Comparison of ENCODE assay signal across 7 cellular contexts in the genomic region with DNA sequence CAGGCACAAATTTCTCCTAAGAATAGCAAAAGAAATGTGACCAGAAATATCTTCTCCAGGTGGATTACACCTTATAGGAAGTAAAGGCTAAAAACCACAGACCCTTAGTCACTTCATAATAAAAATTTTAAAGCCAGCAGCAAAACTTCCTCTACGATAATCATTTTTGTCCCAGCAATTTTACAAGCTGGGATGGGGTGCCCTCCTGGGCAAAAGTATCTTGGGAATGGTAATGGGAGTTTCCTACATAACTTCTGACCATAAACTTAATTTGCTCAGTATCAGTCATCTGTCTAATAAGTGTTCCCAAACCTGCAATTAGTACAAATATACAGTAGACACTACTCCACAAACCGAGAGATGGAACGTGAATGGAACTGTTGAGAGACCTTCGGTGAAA. TPM values are rescaled to one million over a fixed set of nuclear protein-coding genes. Genes with fewer than 3 reads are reported as not detected.
DNase-seq lines count a peak whose midpoint lies in the region; ATAC-seq, FAIRE-seq and TF ChIP-seq lines count a peak whose summit lies in the region.

No MANE protein-coding gene starts in this region.

- H2AFZ ChIP-seq in keratinocyte (ENCODE audit: control insufficient read depth, low read length) = no peak overlapping the region

- no peaks in the 10 kb centered on the region for H3K9me3 Mint-ChIP-seq in activated naive CD4-positive, alpha-beta T cell treated with anti-CD3 and anti-CD28 coated beads, Interleukin-2, amount 50 U/mL, for 72 hours

- peak overlapping the region; percentile 83 to 87 for H3K27ac Mint-ChIP-seq in activated naive CD4-positive, alpha-beta T cell treated with anti-CD3 and anti-CD28 coated beads, Interleukin-2, amount 50 U/mL, for 72 hours

- no peak for FAIRE-seq in keratinocyte (lab: Jason Lieb, UNC)

- H3K4me1 ChIP-seq in HUES6 (ENCODE audit: control insufficient read depth, insufficient read depth, low read length) = peaks cover 17% of the 10 kb centered on the region
- peaks cover 45% of the 10 kb centered on the region for H3K4me1 ChIP-seq in keratinocyte (ENCODE audit: control insufficient read depth, extremely low read depth, insufficient read depth, low read length)

- dilution Hi-C loops in keratinocyte (cut with MboI; ENCODE audit: extremely low pct_ligation_motif_present, low sequenced_read_pairs) = no loop called here

- H3K27ac ChIP-seq in HUES6 (ENCODE audit: low read depth, low read length) (peak overlapping the region; percentile 73; the same call in 1 of the 2 replicates), keratinocyte (ENCODE audit: control insufficient read depth, insufficient read depth, low read length) (peak overlapping the region; percentile 85), substantia nigra (ENCODE audit: low read depth, low read length, poor library complexity, severe bottlenecking) (peak overlapping the region; percentile 80)

- peak overlapping the region; percentile 88 for H3K9ac ChIP-seq in HUES6 (ENCODE audit: low read length)
- H3K9ac ChIP-seq in keratinocyte (ENCODE audit: control insufficient read depth, extremely low read depth, insufficient read depth, low read length) = peak overlapping the region; percentile 84

- peaks cover 75% of the 10 kb centered on the region for H3K79me2 ChIP-seq in keratinocyte (ENCODE audit: control insufficient read depth, insufficient read depth, low read length)

- H3K9me1 ChIP-seq in keratinocyte (ENCODE audit: control insufficient read depth, extremely low read depth, insufficient read depth, low read length) = no peaks in the 10 kb centered on the region

- no peaks in the 10 kb centered on the region for H4K20me1 ChIP-seq in keratinocyte (ENCODE audit: control insufficient read depth, extremely low read depth, insufficient read depth, low read length)

- TF ChIP-seq CTCF in keratinocyte (optimal IDR thresholded peaks at IDR 0.05 in 1 of 3, IDR thresholded peaks at IDR 0.05 in 1 of 3, conservative IDR thresholded peaks at IDR 0.05 in 1 of 3; ENCODE audit: extremely low read depth in 1 of 3, insufficient read depth in 2 of 3, low read length in 3 of 3) = no peak

- ATAC-seq in activated naive CD4-positive, alpha-beta T cell treated with anti-CD3 and anti-CD28 coated beads, Interleukin-2, amount 50 U/mL, for 72 hours = no peak
- ATAC-seq in GM19324 (IDR thresholded peaks at IDR 0.05; ENCODE audit: low FRiP score, unreplicated experiment) = no peak
- ATAC-seq in GM19395 (IDR thresholded peaks at IDR 0.05; ENCODE audit: unreplicated experiment) = no peak

- H3K36me3 Mint-ChIP-seq in activated naive CD4-positive, alpha-beta T cell treated with anti-CD3 and anti-CD28 coated beads, Interleukin-2, amount 50 U/mL, for 72 hours = peaks cover 24 to 55% of the 10 kb centered on the region in 2 donors

- DNase-seq in activated naive CD4-positive, alpha-beta T cell treated with anti-CD3 and anti-CD28 coated beads, Interleukin-2, amount 50 U/mL, for 72 hours (ENCODE audit: low spot score in 2 of 2) = no peak
- DNase-seq in keratinocyte (ENCODE audit: low read depth, low spot score) (no peak), substantia nigra (lab: John Stamatoyannopoulos, UW) (no peak), NK-92 (lab: John Stamatoyannopoulos, UW; ENCODE audit: unreplicated experiment) (no peak)

- H3K27me3 ChIP-seq in HUES6 (ENCODE audit: control insufficient read depth, insufficient read depth, low read length) = no peaks in the 10 kb centered on the region
- H3K27me3 ChIP-seq in keratinocyte (ENCODE audit: control insufficient read depth, extremely low read depth, insufficient read depth, low read length) = no peaks in the 10 kb centered on the region

- H3K9me3 ChIP-seq in HUES6 (ENCODE audit: control insufficient read depth, insufficient read depth, low read depth, low read length) = no peaks in the 10 kb centered on the region
- no peaks in the 10 kb centered on the region for H3K9me3 ChIP-seq in keratinocyte (ENCODE audit: control insufficient read depth, low read depth, low read length)

- H3K4me3 ChIP-seq in HUES6 (ENCODE audit: low read depth, low read length) (peak overlapping the region; percentile 74), keratinocyte (ENCODE audit: control insufficient read depth in 2 of 3, extremely low read depth in 1 of 3, insufficient read depth in 2 of 3, low read depth in 1 of 3, low read length in 3 of 3) (peak overlapping the region; percentile 87 to 88 (median 88))

- peak overlapping the region; percentile 81 for H3K4me2 ChIP-seq in keratinocyte (ENCODE audit: control insufficient read depth, extremely low read depth, insufficient read depth, low read depth, low read length)

- H3K36me3 ChIP-seq in HUES6 (ENCODE audit: control insufficient read depth, insufficient read depth, low read length) (peaks cover 22% of the 10 kb centered on the region), keratinocyte (ENCODE audit: control insufficient read depth in 2 of 2, extremely low read depth in 1 of 2, insufficient read depth in 2 of 2, low read length in 2 of 2) (peaks cover 2 to 6% of the 10 kb centered on the region in 2 experiments)

RNA-seq across cellular contexts. Expression of gene PHF12, which starts 3.0 kb away (rescaled TPM):
- 10 to 100 TPM; 46.2 to 71.7 TPM for total RNA-seq in activated naive CD4-positive, alpha-beta T cell treated with anti-CD3 and anti-CD28 coated beads, Interleukin-2, amount 50 U/mL, for 72 hours
- 7.1 to 16.1 TPM (median 9.6 TPM) in 3 replicates for polyA plus RNA-seq in keratinocyte
- polyA plus RNA-seq in keratinocyte (2011; ENCODE audit: low read depth) = 17.2 TPM
- 7.7 and 14.6 TPM in 2 replicates for polyA plus RNA-seq in keratinocyte (2011; cell fraction: cytosol; rRNA removed)
- polyA plus RNA-seq in keratinocyte (2011; cell fraction: nucleus; rRNA removed) = 34.3 and 36.9 TPM in 2 replicates
- polyA plus RNA-seq in keratinocyte (2012; ENCODE audit: low replicate concordance) = 9.8 and 13.6 TPM in 2 replicates
- polyA minus RNA-seq in keratinocyte = 13.8 to 92.4 TPM (median 17.2 TPM) in 3 replicates
- polyA minus RNA-seq in keratinocyte (2011; cell fraction: cytosol; rRNA and poly(A)+ RNA removed) = 14.6 TPM
- polyA minus RNA-seq in keratinocyte (2011; cell fraction: nucleus; rRNA and poly(A)+ RNA removed) = 16.5 and 29.5 TPM in 2 replicates

RNA-seq across cellular contexts. Expression of gene DHRS13, which starts 45.5 kb away (rescaled TPM):
- 10 to 100 TPM; 33.8 to 36.5 TPM for total RNA-seq in activated naive CD4-positive, alpha-beta T cell treated with anti-CD3 and anti-CD28 coated beads, Interleukin-2, amount 50 U/mL, for 72 hours
- 1.7 to 4.0 TPM (median 3.4 TPM) in 3 replicates for polyA plus RNA-seq in keratinocyte
- polyA plus RNA-seq in keratinocyte (2011; ENCODE audit: low read depth) = 1.1 TPM
- polyA plus RNA-seq in keratinocyte (2011; cell fraction: cytosol; rRNA removed) = 1.9 TPM in 2 replicates
- 2.8 and 3.0 TPM in 2 replicates for polyA plus RNA-seq in keratinocyte (2011; cell fraction: nucleus; rRNA removed)
- polyA plus RNA-seq in keratinocyte (2012; ENCODE audit: low replicate concordance) = 1.0 and 2.6 TPM in 2 replicates
- 0.89 to 4.7 TPM (median 3.5 TPM) in 3 replicates for polyA minus RNA-seq in keratinocyte
- 1.3 TPM for polyA minus RNA-seq in keratinocyte (2011; cell fraction: cytosol; rRNA and poly(A)+ RNA removed)
- polyA minus RNA-seq in keratinocyte (2011; cell fraction: nucleus; rRNA and poly(A)+ RNA removed) = 0.70 and 0.95 TPM in 2 replicates

RNA-seq across cellular contexts. Expression of gene FLOT2, which starts 50.8 kb away (rescaled TPM):
- total RNA-seq in activated naive CD4-positive, alpha-beta T cell treated with anti-CD3 and anti-CD28 coated beads, Interleukin-2, amount 50 U/mL, for 72 hours = 100 to 1,000 TPM in 1 of 2 donors, 10 to 100 TPM in 1; 44.9 to 102 TPM
- 50.7 to 79.4 TPM (median 67.2 TPM) in 3 replicates for polyA plus RNA-seq in keratinocyte
- 40.9 TPM for polyA plus RNA-seq in keratinocyte (2011; ENCODE audit: low read depth)
- polyA plus RNA-seq in keratinocyte (2011; cell fraction: cytosol; rRNA removed) = 64.5 and 90.7 TPM in 2 replicates
- polyA plus RNA-seq in keratinocyte (2011; cell fraction: nucleus; rRNA removed) = 53.1 and 62.0 TPM in 2 replicates
- polyA plus RNA-seq in keratinocyte (2012; ENCODE audit: low replicate concordance) = 20.8 and 84.9 TPM in 2 replicates
- polyA minus RNA-seq in keratinocyte = 85.8 to 208 TPM (median 114 TPM) in 3 replicates
- polyA minus RNA-seq in keratinocyte (2011; cell fraction: cytosol; rRNA and poly(A)+ RNA removed) = 87.1 TPM
- 20.3 and 33.7 TPM in 2 replicates for polyA minus RNA-seq in keratinocyte (2011; cell fraction: nucleus; rRNA and poly(A)+ RNA removed)

RNA-seq across cellular contexts. Expression of gene SEZ6, which starts 57.5 kb away (rescaled TPM):
- under 1 TPM in 1 of 2 donors, not detected in 1; 0.43 TPM for total RNA-seq in activated naive CD4-positive, alpha-beta T cell treated with anti-CD3 and anti-CD28 coated beads, Interleukin-2, amount 50 U/mL, for 72 hours
- not detected in 3 replicates for polyA plus RNA-seq in keratinocyte
- not detected for polyA plus RNA-seq in keratinocyte (2011; ENCODE audit: low read depth)
- polyA plus RNA-seq in keratinocyte (2011; cell fraction: cytosol; rRNA removed) = not detected in 2 replicates
- polyA plus RNA-seq in keratinocyte (2011; cell fraction: nucleus; rRNA removed) = not detected in 2 replicates
- polyA plus RNA-seq in keratinocyte (2012; ENCODE audit: low replicate concordance) = not detected in 2 replicates
- polyA minus RNA-seq in keratinocyte = not detected in 3 replicates
- polyA minus RNA-seq in keratinocyte (2011; cell fraction: cytosol; rRNA and poly(A)+ RNA removed) = not detected
- not detected in 2 replicates for polyA minus RNA-seq in keratinocyte (2011; cell fraction: nucleus; rRNA and poly(A)+ RNA removed)
